Comparison of ENCODE assay signal across 8 cellular contexts in genomic region chr9:124126571-124127289, GRCh38.
DNase-seq lines count a peak whose midpoint lies in the region; ATAC-seq and TF ChIP-seq lines count a peak whose summit lies in the region.

No MANE protein-coding gene starts in this region.

- H3K27ac Mint-ChIP-seq in activated naive CD8-positive, alpha-beta T cell treated with anti-CD3 and anti-CD28 coated beads for 36 hours: no peak overlapping the region

- H3K36me3 Mint-ChIP-seq in activated naive CD8-positive, alpha-beta T cell treated with anti-CD3 and anti-CD28 coated beads for 36 hours: no peaks in the 10 kb centered on the region

- peak; percentile 13 for TF ChIP-seq CTCF in GM12801 (IDR thresholded peaks at IDR 0.05; ENCODE audit: extremely low read depth, insufficient read length)

- peaks cover 7% of the 10 kb centered on the region for H3K27me3 Mint-ChIP-seq in activated naive CD8-positive, alpha-beta T cell treated with anti-CD3 and anti-CD28 coated beads for 36 hours

- no peaks in the 10 kb centered on the region for H3K9me3 Mint-ChIP-seq in activated naive CD8-positive, alpha-beta T cell treated with anti-CD3 and anti-CD28 coated beads for 36 hours

- H3K4me3 ChIP-seq in MG63: no peak overlapping the region

- no peaks in the 10 kb centered on the region for H3K4me1 Mint-ChIP-seq in activated naive CD8-positive, alpha-beta T cell treated with anti-CD3 and anti-CD28 coated beads for 36 hours

- no peak overlapping the region for H3K4me3 Mint-ChIP-seq in activated naive CD8-positive, alpha-beta T cell treated with anti-CD3 and anti-CD28 coated beads for 36 hours

- ATAC-seq in GM21367 (IDR thresholded peaks at IDR 0.05; ENCODE audit: unreplicated experiment) (no peak), HG02981 (IDR thresholded peaks at IDR 0.05; ENCODE audit: unreplicated experiment) (no peak)

- no peaks in the 10 kb centered on the region for H3K36me3 ChIP-seq in MG63

- H3K9me3 ChIP-seq in MG63: no peaks in the 10 kb centered on the region; the same call in 1 of the 2 replicates

- peak; percentile 56 for DNase-seq in MG63
- DNase-seq in SW 1271 (lab: John Stamatoyannopoulos, UW): peak; percentile 47 to 64
- peak; percentile 69 for DNase-seq in activated naive CD8-positive, alpha-beta T cell treated with anti-CD3 and anti-CD28 coated beads for 36 hours
- peak; percentile 90 for DNase-seq in cardiac septum (ENCODE audit: low spot score)
- peak; percentile 83 for DNase-seq in retina

- intact Hi-C loops in cardiac septum (cut with DNase I): loop anchor here (2.0 kb wide), 2 partner anchors 194 to 410 kb away; no protein-coding TSS in a partner anchor

- no peaks in the 10 kb centered on the region for H3K27me3 ChIP-seq in MG63
